1 cellular context compared by ENCODE assay signal in genomic region chr7:43294080-43294630, GRCh38.
TF ChIP-seq lines count a peak whose summit lies in the region.

No MANE protein-coding gene starts in this region.

TF ChIP-seq in GM23338, 12 proteins besides CTCF, POLR2A, EP300 and RAD21 (continued from another document):
- no peak for TF ChIP-seq NANOG (IDR thresholded peaks at IDR 0.05; ENCODE audit: borderline replicate concordance)
- no peak for TF ChIP-seq ZNF114 (CRISPR knock-in tag; IDR thresholded peaks at IDR 0.05)
- TF ChIP-seq, protein P1, sequence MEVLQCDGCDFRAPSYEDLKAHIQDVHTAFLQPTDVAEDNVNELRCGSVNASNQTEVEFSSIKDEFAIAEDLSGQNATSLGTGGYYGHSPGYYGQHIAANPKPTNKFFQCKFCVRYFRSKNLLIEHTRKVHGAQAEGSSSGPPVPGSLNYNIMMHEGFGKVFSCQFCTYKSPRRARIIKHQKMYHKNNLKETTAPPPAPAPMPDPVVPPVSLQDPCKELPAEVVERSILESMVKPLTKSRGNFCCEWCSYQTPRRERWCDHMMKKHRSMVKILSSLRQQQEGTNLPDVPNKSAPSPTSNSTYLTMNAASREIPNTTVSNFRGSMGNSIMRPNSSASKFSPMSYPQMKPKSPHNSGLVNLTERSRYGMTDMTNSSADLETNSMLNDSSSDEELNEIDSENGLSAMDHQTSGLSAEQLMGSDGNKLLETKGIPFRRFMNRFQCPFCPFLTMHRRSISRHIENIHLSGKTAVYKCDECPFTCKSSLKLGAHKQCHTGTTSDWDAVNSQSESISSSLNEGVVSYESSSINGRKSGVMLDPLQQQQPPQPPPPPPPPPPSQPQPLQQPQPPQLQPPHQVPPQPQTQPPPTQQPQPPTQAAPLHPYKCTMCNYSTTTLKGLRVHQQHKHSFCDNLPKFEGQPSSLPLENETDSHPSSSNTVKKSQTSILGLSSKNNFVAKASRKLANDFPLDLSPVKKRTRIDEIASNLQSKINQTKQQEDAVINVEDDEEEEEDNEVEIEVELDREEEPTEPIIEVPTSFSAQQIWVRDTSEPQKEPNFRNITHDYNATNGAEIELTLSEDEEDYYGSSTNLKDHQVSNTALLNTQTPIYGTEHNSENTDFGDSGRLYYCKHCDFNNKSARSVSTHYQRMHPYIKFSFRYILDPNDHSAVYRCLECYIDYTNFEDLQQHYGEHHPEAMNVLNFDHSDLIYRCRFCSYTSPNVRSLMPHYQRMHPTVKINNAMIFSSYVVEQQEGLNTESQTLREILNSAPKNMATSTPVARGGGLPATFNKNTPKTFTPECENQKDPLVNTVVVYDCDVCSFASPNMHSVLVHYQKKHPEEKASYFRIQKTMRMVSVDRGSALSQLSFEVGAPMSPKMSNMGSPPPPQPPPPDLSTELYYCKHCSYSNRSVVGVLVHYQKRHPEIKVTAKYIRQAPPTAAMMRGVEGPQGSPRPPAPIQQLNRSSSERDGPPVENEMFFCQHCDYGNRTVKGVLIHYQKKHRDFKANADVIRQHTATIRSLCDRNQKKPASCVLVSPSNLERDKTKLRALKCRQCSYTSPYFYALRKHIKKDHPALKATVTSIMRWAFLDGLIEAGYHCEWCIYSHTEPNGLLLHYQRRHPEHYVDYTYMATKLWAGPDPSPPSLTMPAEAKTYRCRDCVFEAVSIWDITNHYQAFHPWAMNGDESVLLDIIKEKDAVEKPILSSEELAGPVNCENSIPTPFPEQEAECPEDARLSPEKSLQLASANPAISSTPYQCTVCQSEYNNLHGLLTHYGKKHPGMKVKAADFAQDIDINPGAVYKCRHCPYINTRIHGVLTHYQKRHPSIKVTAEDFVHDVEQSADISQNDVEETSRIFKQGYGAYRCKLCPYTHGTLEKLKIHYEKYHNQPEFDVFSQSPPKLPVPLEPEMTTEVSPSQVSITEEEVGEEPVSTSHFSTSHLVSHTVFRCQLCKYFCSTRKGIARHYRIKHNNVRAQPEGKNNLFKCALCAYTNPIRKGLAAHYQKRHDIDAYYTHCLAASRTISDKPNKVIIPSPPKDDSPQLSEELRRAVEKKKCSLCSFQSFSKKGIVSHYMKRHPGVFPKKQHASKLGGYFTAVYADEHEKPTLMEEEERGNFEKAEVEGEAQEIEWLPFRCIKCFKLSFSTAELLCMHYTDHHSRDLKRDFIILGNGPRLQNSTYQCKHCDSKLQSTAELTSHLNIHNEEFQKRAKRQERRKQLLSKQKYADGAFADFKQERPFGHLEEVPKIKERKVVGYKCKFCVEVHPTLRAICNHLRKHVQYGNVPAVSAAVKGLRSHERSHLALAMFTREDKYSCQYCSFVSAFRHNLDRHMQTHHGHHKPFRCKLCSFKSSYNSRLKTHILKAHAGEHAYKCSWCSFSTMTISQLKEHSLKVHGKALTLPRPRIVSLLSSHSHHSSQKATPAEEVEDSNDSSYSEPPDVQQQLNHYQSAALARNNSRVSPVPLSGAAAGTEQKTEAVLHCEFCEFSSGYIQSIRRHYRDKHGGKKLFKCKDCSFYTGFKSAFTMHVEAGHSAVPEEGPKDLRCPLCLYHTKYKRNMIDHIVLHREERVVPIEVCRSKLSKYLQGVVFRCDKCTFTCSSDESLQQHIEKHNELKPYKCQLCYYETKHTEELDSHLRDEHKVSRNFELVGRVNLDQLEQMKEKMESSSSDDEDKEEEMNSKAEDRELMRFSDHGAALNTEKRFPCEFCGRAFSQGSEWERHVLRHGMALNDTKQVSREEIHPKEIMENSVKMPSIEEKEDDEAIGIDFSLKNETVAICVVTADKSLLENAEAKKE (CRISPR knock-in tag; IDR thresholded peaks at IDR 0.05) = no peak; the same call in 1 of the 2 replicates
- TF ChIP-seq POLR2AphosphoS5 (IDR thresholded peaks at IDR 0.05; ENCODE audit: low read depth) = no peak
- no peak for TF ChIP-seq STAT1 (IDR thresholded peaks at IDR 0.05; ENCODE audit: unreplicated experiment)
TF ChIP-seq in GM23338: peak in this region for 0.
